1 cellular context compared by ENCODE assay signal in genomic region chr2:201117735-201118094, GRCh38.
TF ChIP-seq lines count a peak whose summit lies in the region.

No MANE protein-coding gene starts in this region.

TF ChIP-seq in GM12878, 131 proteins besides CTCF, POLR2A, EP300 and RAD21:
- TF ChIP-seq CUX1 (IDR thresholded peaks at IDR 0.05; ENCODE audit: insufficient replicate concordance, low read depth, low read length): peak; percentile 12
- TF ChIP-seq MLLT1 (IDR thresholded peaks at IDR 0.05): peak; percentile 84
TF ChIP-seq in GM12878: peak in this region for 2; not testable (repeated sequence) for 129.
